ENCODE assay signal across 1 cellular context in genomic region chr2:200415455-200415854, GRCh38.
TF ChIP-seq lines count a peak whose summit lies in the region.

No MANE protein-coding gene starts in this region.

TF ChIP-seq in SK-N-SH, 30 proteins besides CTCF, POLR2A, EP300 and RAD21 (continued from another document):
- TF ChIP-seq PBX3 (IDR thresholded peaks at IDR 0.05) (no peak), RXRA (IDR thresholded peaks at IDR 0.05; ENCODE audit: borderline replicate concordance, low read depth) (no peak), CHD2 (IDR thresholded peaks at IDR 0.05; ENCODE audit: low read length, partially characterized antibody) (no peak), TCF12 (IDR thresholded peaks at IDR 0.05) (no peak), FOXM1 (IDR thresholded peaks at IDR 0.05; ENCODE audit: low read depth) (no peak), NFIC (IDR thresholded peaks at IDR 0.05; ENCODE audit: borderline replicate concordance) (no peak), SMC3 (IDR thresholded peaks at IDR 0.05; ENCODE audit: low read depth, low read length) (no peak), FOXJ3 (CRISPR knock-in tag; IDR thresholded peaks at IDR 0.05) (no peak), EZH2phosphoT487 (IDR thresholded peaks at IDR 0.05; ENCODE audit: borderline replicate concordance, low read depth) (no peak), GABPA (IDR thresholded peaks at IDR 0.05; ENCODE audit: low read depth) (no peak)
